8 cellular contexts compared by ENCODE assay signal in genomic region chr1:234322979-234323378, GRCh38. TPM values are rescaled to one million over a fixed set of nuclear protein-coding genes. Genes with fewer than 3 reads are reported as not detected.
DNase-seq lines count a peak whose midpoint lies in the region; ATAC-seq lines count a peak whose summit lies in the region.

No MANE protein-coding gene starts in this region.

- peak; percentile 59 for DNase-seq in DMS53 (lab: John Stamatoyannopoulos, UW)
- DNase-seq in DMS53 treated with DMSO at 0.1 percent for 48 hours (lab: John Stamatoyannopoulos, UW; ENCODE audit: unreplicated experiment): no peak
- DNase-seq in NCI-H146 treated with DMSO at 0.1 percent for 48 hours (lab: John Stamatoyannopoulos, UW; ENCODE audit: unreplicated experiment): peak; percentile 2
- DNase-seq in activated CD4-positive, alpha-beta memory T cell treated with anti-CD3 and anti-CD28 coated beads for 36 hours: peak; percentile 85
- DNase-seq in cardiac septum (ENCODE audit: low spot score): peak; percentile 77
- DNase-seq in stimulated activated CD8-positive, alpha-beta memory T cell treated with anti-CD3 and anti-CD28 coated beads, Interleukin-4, amount 100 ng/mL, for 48 hours: peak; percentile 76
- DNase-seq in NCI-H187 (lab: John Stamatoyannopoulos, UW): no peak

- no peaks in the 10 kb centered on the region for H3K9me3 Mint-ChIP-seq in activated CD4-positive, alpha-beta memory T cell treated with anti-CD3 and anti-CD28 coated beads for 36 hours

- H3K36me3 Mint-ChIP-seq in activated CD4-positive, alpha-beta memory T cell treated with anti-CD3 and anti-CD28 coated beads for 36 hours: no peaks in the 10 kb centered on the region

- H3K27me3 Mint-ChIP-seq in activated CD4-positive, alpha-beta memory T cell treated with anti-CD3 and anti-CD28 coated beads for 36 hours: peaks cover 14% of the 10 kb centered on the region

- CTCF ChIA-PET in activated CD4-positive, alpha-beta memory T cell treated with anti-CD3 and anti-CD28 coated beads for 36 hours (lab: Charles Lee): interaction anchor here (0.6 to 9.9 kb wide), 22 partner anchors 12 to 208 kb away, joined by 3 to 83 read pairs (median 3); partner anchors contain the start of gene COA6

- intact Hi-C loops in activated CD4-positive, alpha-beta memory T cell treated with anti-CD3 and anti-CD28 coated beads for 36 hours (cut with micrococcal nuclease): loop anchor here (10.0 kb wide), 2 partner anchors 272 to 762 kb away; no protein-coding TSS in a partner anchor
- intact Hi-C loops in cardiac septum (cut with DNase I): no loop called here

- H3K4me1 Mint-ChIP-seq in activated CD4-positive, alpha-beta memory T cell treated with anti-CD3 and anti-CD28 coated beads for 36 hours (ENCODE audit: low read depth): peaks cover 16% of the 10 kb centered on the region

- no peak overlapping the region for H3K27ac Mint-ChIP-seq in activated CD4-positive, alpha-beta memory T cell treated with anti-CD3 and anti-CD28 coated beads for 36 hours

- ATAC-seq in GM21526 (IDR thresholded peaks at IDR 0.05; ENCODE audit: low FRiP score, unreplicated experiment): no peak

- no peak overlapping the region for H3K4me3 Mint-ChIP-seq in activated CD4-positive, alpha-beta memory T cell treated with anti-CD3 and anti-CD28 coated beads for 36 hours

- POLR2A ChIA-PET in activated CD4-positive, alpha-beta memory T cell treated with anti-CD3 and anti-CD28 coated beads for 36 hours (lab: Charles Lee): no interaction called here

RNA-seq across cellular contexts. Expression of gene COA6, which starts 50.3 kb away (rescaled TPM):
- 10 to 100 TPM; 57.7 to 58.5 TPM for total RNA-seq in activated CD4-positive, alpha-beta memory T cell treated with anti-CD3 and anti-CD28 coated beads for 36 hours
- total RNA-seq in cardiac septum: 30.0 TPM

Comparison
In these comparisons a context has a peak if more than half of its experiments do, and no peak if none do; other contexts are left out.
1. DNase-seq: peak in DMS53 (single experiment), NCI-H146 treated with DMSO at 0.1 percent for 48 hours (single experiment), activated CD4-positive, alpha-beta memory T cell treated with anti-CD3 and anti-CD28 coated beads for 36 hours (single experiment), cardiac septum (single experiment) and stimulated activated CD8-positive, alpha-beta memory T cell treated with anti-CD3 and anti-CD28 coated beads, Interleukin-4, amount 100 ng/mL, for 48 hours (single experiment); none in DMS53 treated with DMSO at 0.1 percent for 48 hours (single experiment) and NCI-H187 (0 of 2).